ENCODE assay signal across 1 cellular context in the genomic region with DNA sequence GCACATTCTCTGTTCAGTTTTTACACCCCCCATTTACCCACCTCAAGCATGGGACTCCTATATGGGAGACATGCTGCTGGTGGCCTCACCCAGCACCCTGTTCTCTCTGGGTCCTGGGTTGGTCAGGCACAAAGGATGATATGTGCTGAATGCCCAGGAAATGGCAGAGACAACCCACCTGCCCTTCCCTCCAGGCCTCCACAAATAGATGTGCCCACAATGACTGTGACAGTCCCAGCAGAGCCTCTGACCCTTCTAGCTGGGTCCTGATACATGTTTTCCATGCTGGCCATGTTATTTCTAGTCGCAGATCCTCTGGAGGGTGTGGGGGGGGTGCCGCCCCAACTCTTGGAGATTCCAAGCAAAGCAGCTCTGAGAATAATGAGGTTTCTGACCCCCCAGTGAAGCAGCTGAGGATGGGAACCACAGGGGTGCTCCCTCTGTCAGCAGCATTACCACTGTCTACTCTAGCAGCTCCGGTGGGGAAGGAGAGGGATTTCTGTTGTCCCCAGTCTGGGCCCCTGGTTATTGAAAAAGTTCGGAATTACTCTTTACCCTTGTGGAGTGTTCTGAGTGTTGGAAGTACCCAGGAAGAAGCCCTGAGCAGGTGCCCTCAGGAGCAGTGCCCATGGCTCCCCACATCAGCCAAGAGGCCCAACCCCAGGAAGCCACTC.
TF ChIP-seq lines count a peak whose summit lies in the region.

No MANE protein-coding gene starts in this region.

TF ChIP-seq in WTC11, 78 proteins besides CTCF, POLR2A, EP300 and RAD21 (continued from another document):
- TF ChIP-seq, protein P1, sequence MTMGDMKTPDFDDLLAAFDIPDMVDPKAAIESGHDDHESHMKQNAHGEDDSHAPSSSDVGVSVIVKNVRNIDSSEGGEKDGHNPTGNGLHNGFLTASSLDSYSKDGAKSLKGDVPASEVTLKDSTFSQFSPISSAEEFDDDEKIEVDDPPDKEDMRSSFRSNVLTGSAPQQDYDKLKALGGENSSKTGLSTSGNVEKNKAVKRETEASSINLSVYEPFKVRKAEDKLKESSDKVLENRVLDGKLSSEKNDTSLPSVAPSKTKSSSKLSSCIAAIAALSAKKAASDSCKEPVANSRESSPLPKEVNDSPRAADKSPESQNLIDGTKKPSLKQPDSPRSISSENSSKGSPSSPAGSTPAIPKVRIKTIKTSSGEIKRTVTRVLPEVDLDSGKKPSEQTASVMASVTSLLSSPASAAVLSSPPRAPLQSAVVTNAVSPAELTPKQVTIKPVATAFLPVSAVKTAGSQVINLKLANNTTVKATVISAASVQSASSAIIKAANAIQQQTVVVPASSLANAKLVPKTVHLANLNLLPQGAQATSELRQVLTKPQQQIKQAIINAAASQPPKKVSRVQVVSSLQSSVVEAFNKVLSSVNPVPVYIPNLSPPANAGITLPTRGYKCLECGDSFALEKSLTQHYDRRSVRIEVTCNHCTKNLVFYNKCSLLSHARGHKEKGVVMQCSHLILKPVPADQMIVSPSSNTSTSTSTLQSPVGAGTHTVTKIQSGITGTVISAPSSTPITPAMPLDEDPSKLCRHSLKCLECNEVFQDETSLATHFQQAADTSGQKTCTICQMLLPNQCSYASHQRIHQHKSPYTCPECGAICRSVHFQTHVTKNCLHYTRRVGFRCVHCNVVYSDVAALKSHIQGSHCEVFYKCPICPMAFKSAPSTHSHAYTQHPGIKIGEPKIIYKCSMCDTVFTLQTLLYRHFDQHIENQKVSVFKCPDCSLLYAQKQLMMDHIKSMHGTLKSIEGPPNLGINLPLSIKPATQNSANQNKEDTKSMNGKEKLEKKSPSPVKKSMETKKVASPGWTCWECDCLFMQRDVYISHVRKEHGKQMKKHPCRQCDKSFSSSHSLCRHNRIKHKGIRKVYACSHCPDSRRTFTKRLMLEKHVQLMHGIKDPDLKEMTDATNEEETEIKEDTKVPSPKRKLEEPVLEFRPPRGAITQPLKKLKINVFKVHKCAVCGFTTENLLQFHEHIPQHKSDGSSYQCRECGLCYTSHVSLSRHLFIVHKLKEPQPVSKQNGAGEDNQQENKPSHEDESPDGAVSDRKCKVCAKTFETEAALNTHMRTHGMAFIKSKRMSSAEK (CRISPR knock-in tag; IDR thresholded peaks at IDR 0.05; ENCODE audit: borderline replicate concordance): no peak
- no peak for TF ChIP-seq FOXJ3 (CRISPR knock-in tag; IDR thresholded peaks at IDR 0.05; ENCODE audit: borderline replicate concordance)
TF ChIP-seq in WTC11: peak in this region for 2.
